27 cellular contexts compared by ENCODE assay signal in the genomic region with DNA sequence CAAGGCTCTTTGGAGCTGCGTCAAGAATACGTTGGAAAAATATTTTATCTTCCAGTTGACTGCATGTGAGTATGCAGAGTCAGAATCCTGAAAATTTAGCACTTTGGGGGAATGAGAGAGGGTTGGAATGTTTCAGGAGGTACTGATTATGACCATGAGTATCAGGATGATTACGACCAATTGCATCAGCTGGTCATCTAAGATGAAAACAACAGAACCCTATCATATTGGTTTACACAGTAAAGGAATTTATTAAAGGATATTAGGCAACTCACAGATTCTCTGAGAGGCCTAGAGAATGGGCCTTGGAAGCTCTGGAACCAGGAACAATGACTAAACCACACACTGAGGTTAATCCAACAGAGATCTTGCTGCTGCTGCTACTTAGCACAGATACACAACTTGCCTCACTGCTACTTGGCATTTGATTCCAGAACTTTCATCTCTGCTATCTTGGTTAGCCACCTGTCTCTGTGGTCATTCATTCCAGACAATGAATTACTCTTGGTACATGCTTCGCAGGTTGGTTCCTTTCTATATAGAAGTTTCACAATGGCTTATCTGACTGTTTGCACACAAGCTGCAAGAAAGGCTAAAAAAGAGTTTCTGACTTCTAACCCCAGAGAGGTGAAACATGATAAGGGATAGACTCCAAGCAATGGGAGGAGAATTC.
DNase-seq lines count a peak whose midpoint lies in the region; ATAC-seq and TF ChIP-seq lines count a peak whose summit lies in the region.
"Had no signal": no experiment of that assay in that cellular context is flagged by ENCODE, and none has a peak within 500 bp of the region (broad histone marks: within the 10 kb centered on the region; RNA-seq: fewer than 3 reads in every experiment).

No MANE protein-coding gene starts in this region.

- CTCF ChIA-PET in mammary epithelial cell (lab: Charles Lee; ENCODE audit: low non-redundant PET), result no interaction called here

- H3K27ac ChIP-seq in epithelial cell of prostate (peak overlapping the region; percentile 59), right atrium auricular region (no peak overlapping the region), mammary epithelial cell (ENCODE audit: insufficient read depth, low read depth, low read length) (no peak overlapping the region), heart right ventricle (no peak overlapping the region)
- H3K27ac ChIP-seq: cardiac muscle cell, hepatocyte, parathyroid adenoma, right lobe of liver, RWPE1, SK-N-MC, tibial nerve, WERI-Rb-1 had no signal

- H3K9ac ChIP-seq in mammary epithelial cell (ENCODE audit: insufficient read depth, low read length), result no peak overlapping the region
- H3K9ac ChIP-seq: parathyroid adenoma had no signal

- H3K27me3 ChIP-seq in right atrium auricular region (no peaks in the 10 kb centered on the region), mammary epithelial cell (ENCODE audit: insufficient read depth, low read length) (no peaks in the 10 kb centered on the region), heart right ventricle (no peaks in the 10 kb centered on the region)
- H3K27me3 ChIP-seq: cardiac muscle cell, hepatocyte, right lobe of liver, tibial nerve had no signal

- 100% methylated on average over 4 of the region's 4 CpGs for whole genome bisulfite sequencing in mammary epithelial cell (ENCODE audit: low coverage, missing lambda C conversion rate)
- 68 to 72% methylated on average over 4 of the region's 4 CpGs for WGBS in heart right ventricle, 2 donors

- DNase-seq in AG10803 (ENCODE audit: low read depth), result peak; percentile 2
- DNase-seq in NCI-H226, result peak; percentile 54
- DNase-seq in epithelial cell of prostate (ENCODE audit: low read depth, low spot score), result no peak
- DNase-seq in myocyte (ENCODE audit: low read depth), result peak; percentile 23
- DNase-seq in right atrium auricular region (ENCODE audit: low spot score), result no peak
- DNase-seq in mammary epithelial cell, result no peak
- no peak for DNase-seq in CD1c-positive myeloid dendritic cell (ENCODE audit: extremely low spot score)
- DNase-seq in heart right ventricle, result no peak
- DNase-seq: activated CD4-positive, alpha-beta T cell treated with anti-CD3 and anti-CD28 coated beads, Interleukin-2, amount 10 ng/mL, durations not matched to agents 24 days and 14 days; activated naive CD4-positive, alpha-beta T cell treated with anti-CD3 and anti-CD28 coated beads, Interleukin-2, amount 10 ng/mL, durations not matched to agents 7 days and 5 days; DMS79; GOT3; immature natural killer cell; NCI-H1694 treated with DMSO at 0.1 percent for 48 hours; NCI-H2171; NCI-H526 treated with DMSO at 0.1 percent for 48 hours; nephron progenitor cell; right lobe of liver; stimulated activated CD4-positive, alpha-beta T cell treated with anti-CD3 and anti-CD28 coated beads, Interleukin-15, amount 100 ng/mL, for 24 hours; stimulated activated naive CD8-positive, alpha-beta T cell treated with anti-CD3 and anti-CD28 coated beads, Interleukin-15, amount 100 ng/mL, for 72 hours; WERI-Rb-1 had no signal

- H3K79me2 ChIP-seq in mammary epithelial cell (ENCODE audit: insufficient read depth, low read length), result no peaks in the 10 kb centered on the region
- H3K79me2 ChIP-seq: hepatocyte, parathyroid adenoma had no signal

- no peaks in the 10 kb centered on the region for H4K20me1 ChIP-seq in mammary epithelial cell (ENCODE audit: insufficient read depth, low read length)

- no peak for ATAC-seq in heart right ventricle
- ATAC-seq: right lobe of liver; stimulated activated naive CD8-positive, alpha-beta T cell treated with anti-CD3 and anti-CD28 coated beads, Interleukin-15, amount 100 ng/mL, for 72 hours had no signal

- dilution Hi-C loops in mammary epithelial cell (cut with HindIII; ENCODE audit: low sequenced_read_pairs), result no loop called here

- no peak overlapping the region for H2AFZ ChIP-seq in mammary epithelial cell (ENCODE audit: low read depth, low read length)
- H2AFZ ChIP-seq: hepatocyte, parathyroid adenoma had no signal

- H3K4me1 ChIP-seq in right atrium auricular region (no peaks in the 10 kb centered on the region), mammary epithelial cell (ENCODE audit: insufficient read depth, low read length) (peaks cover 4% of the 10 kb centered on the region), heart right ventricle (no peaks in the 10 kb centered on the region)
- H3K4me1 ChIP-seq: parathyroid adenoma had no signal

- no peak overlapping the region for H3K4me3 ChIP-seq in AG10803 (ENCODE audit: low read length)
- no peak overlapping the region for H3K4me3 ChIP-seq in right atrium auricular region
- H3K4me3 ChIP-seq in mammary epithelial cell (replicated peaks in 1 of 3; ENCODE audit: insufficient read depth in 1 of 3, low read depth in 2 of 3, low read length in 3 of 3), result no peak overlapping the region
- H3K4me3 ChIP-seq in heart right ventricle, result no peak overlapping the region
- H3K4me3 ChIP-seq: cardiac muscle cell, hepatocyte, right lobe of liver, SK-N-MC, tibial nerve had no signal

- intact Hi-C loops in mammary epithelial cell (cut with micrococcal nuclease), result no loop called here
- intact Hi-C loops in heart right ventricle (cut with DNase I), result no loop called here

- H3K4me2 ChIP-seq in mammary epithelial cell (ENCODE audit: insufficient read depth, low read depth, low read length), result no peak overlapping the region
- H3K4me2 ChIP-seq: hepatocyte had no signal

- H3K9me3 ChIP-seq in right atrium auricular region (peaks cover 0 to 4% of the 10 kb centered on the region in 2 donors), mammary epithelial cell (replicated peaks; ENCODE audit: insufficient read depth, low read length) (no peaks in the 10 kb centered on the region), heart right ventricle (peaks cover 0 to 11% (median 0%) of the 10 kb centered on the region in 11 donors)
- H3K9me3 ChIP-seq: right lobe of liver, tibial nerve had no signal

- no TSS peak for BruUV-seq in mammary epithelial cell (replicated peaks; lab: Mats Ljungman, UMichigan)

- H3K36me3 ChIP-seq in right atrium auricular region, result no peaks in the 10 kb centered on the region
- H3K36me3 ChIP-seq in mammary epithelial cell (ENCODE audit: insufficient read depth, low read length), result no peaks in the 10 kb centered on the region
- H3K36me3 ChIP-seq in heart right ventricle, result no peaks in the 10 kb centered on the region
- H3K36me3 ChIP-seq: cardiac muscle cell, right lobe of liver, tibial nerve, WERI-Rb-1 had no signal

- in situ Hi-C loops in mammary epithelial cell (cut with MboI; ENCODE audit: low sequenced_read_pairs in 2 of 2), result no loop called here

- TF ChIP-seq CTCF in AG10803 (conservative IDR thresholded peaks at IDR 0.05; ENCODE audit: low read length), result no peak
- no peak for TF ChIP-seq CTCF in right atrium auricular region (IDR thresholded peaks at IDR 0.05)
- TF ChIP-seq CTCF in mammary epithelial cell (conservative IDR thresholded peaks at IDR 0.05 in 1 of 2, IDR thresholded peaks at IDR 0.05 in 1 of 2; ENCODE audit: extremely low read depth in 1 of 2, insufficient read depth in 1 of 2, low read depth in 1 of 2, low read length in 2 of 2), result no peak
- TF ChIP-seq CTCF in heart right ventricle (IDR thresholded peaks at IDR 0.05), result no peak

Comparison
In these comparisons a context has a peak if more than half of its experiments do, and no peak if none do; other contexts are left out.
1. DNase-seq: peak in AG10803 (single experiment), NCI-H226 (single experiment) and myocyte (single experiment); none in epithelial cell of prostate (single experiment), right atrium auricular region (single experiment), mammary epithelial cell (single experiment), CD1c-positive myeloid dendritic cell (single experiment) and heart right ventricle (0 of 2).